ENCODE assay signal across 13 cellular contexts in the genomic region with DNA sequence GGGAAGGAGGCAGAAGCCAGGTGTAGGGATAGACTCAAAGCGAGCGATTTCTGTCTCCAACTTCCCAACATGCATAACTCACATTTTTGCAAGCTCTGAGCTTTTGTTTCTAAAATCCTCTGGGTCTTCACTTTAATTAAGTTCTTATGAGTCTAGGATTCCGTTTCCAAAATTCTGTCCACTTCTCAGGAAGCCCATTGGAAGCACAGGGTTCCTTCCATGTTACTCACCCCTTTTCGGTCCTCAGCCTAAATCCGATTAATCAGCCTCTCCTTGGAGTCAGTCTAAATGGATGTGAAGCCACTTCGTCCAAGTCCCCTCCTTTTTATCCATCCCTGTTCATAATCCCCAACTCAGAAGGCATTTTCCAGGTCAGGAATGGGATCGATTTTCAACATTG. TPM values are rescaled to one million over a fixed set of nuclear protein-coding genes. Genes with fewer than 3 reads are reported as not detected.
DNase-seq lines count a peak whose midpoint lies in the region; ATAC-seq and TF ChIP-seq lines count a peak whose summit lies in the region.
"Had no signal": no experiment of that assay in that cellular context is flagged by ENCODE, and none has a peak within 500 bp of the region (broad histone marks: within the 10 kb centered on the region; RNA-seq: fewer than 3 reads in every experiment).

No MANE protein-coding gene starts in this region.

- H3K27me3 ChIP-seq in BLaER1 = peaks cover 28% of the 10 kb centered on the region
- no peaks in the 10 kb centered on the region for H3K27me3 ChIP-seq in body of pancreas
- H3K27me3 ChIP-seq in left lung = no peaks in the 10 kb centered on the region
- H3K27me3 ChIP-seq in sigmoid colon = no peaks in the 10 kb centered on the region

- DNase-seq in body of pancreas = no peak
- DNase-seq in left lung = no peak
- no peak for DNase-seq in sigmoid colon
- DNase-seq in T-helper 2 cell = no peak
- DNase-seq in NCI-H1930 (lab: John Stamatoyannopoulos, UW) = no peak
- no peak for DNase-seq in HFFc6
- DNase-seq: effector CD8-positive, alpha-beta T cell; HCEC 1CT; hippocampal formation; NCI-H1092; NCI-H524 had no signal

- TF ChIP-seq CTCF in body of pancreas (IDR thresholded peaks at IDR 0.05) (no peak), left lung (IDR thresholded peaks at IDR 0.05) (no peak), sigmoid colon (IDR thresholded peaks at IDR 0.05) (no peak), HFFc6 (IDR thresholded peaks at IDR 0.05) (no peak)

- H3K27ac Mint-ChIP-seq in HFFc6 = no peak overlapping the region

- H3K36me3 Mint-ChIP-seq in HFFc6 (ENCODE audit: low read depth) = peaks cover 13% of the 10 kb centered on the region

- H4K20me1 ChIP-seq in BLaER1 = peaks cover 14% of the 10 kb centered on the region; the same call in 1 of the 2 replicates

- TF ChIP-seq POLR2A in body of pancreas (IDR thresholded peaks at IDR 0.05) (no peak), sigmoid colon (IDR thresholded peaks at IDR 0.05) (no peak)

- peaks cover 11% of the 10 kb centered on the region for H3K27me3 Mint-ChIP-seq in HFFc6 (ENCODE audit: insufficient read depth)

- peaks cover 25% of the 10 kb centered on the region for H3K36me3 ChIP-seq in BLaER1
- H3K36me3 ChIP-seq in body of pancreas (replicated peaks in 1 of 2; ENCODE audit: insufficient read depth in 1 of 2, low read depth in 2 of 2) = no peaks in the 10 kb centered on the region
- H3K36me3 ChIP-seq in left lung = peaks cover 0 to 38% of the 10 kb centered on the region in 2 donors
- peaks cover 0 to 12% (median 2%) of the 10 kb centered on the region in 4 donors for H3K36me3 ChIP-seq in sigmoid colon

- H3K27ac ChIP-seq in BLaER1 (no peak overlapping the region), body of pancreas (peak overlapping the region in 3 of 4 donors; percentile 49 to 62 (median 59)), left lung (peak overlapping the region; percentile 81 to 84), sigmoid colon (peak overlapping the region; percentile 71 to 83 (median 78))

- H3K4me1 Mint-ChIP-seq in HFFc6 (ENCODE audit: low read depth) = peaks cover 39% of the 10 kb centered on the region

- ATAC-seq in body of pancreas = no peak
- no peak for ATAC-seq in left lung
- ATAC-seq in GM18868 (IDR thresholded peaks at IDR 0.05; ENCODE audit: unreplicated experiment) = no peak

- peaks cover 37% of the 10 kb centered on the region for H3K4me1 ChIP-seq in BLaER1
- H3K4me1 ChIP-seq in body of pancreas = peaks cover 36% of the 10 kb centered on the region
- H3K4me1 ChIP-seq in left lung = peaks cover 27 to 84% of the 10 kb centered on the region in 2 donors
- peaks cover 0 to 55% (median 39%) of the 10 kb centered on the region in 4 donors for H3K4me1 ChIP-seq in sigmoid colon

- H3K9ac ChIP-seq in BLaER1 = no peak overlapping the region

- WGBS in body of pancreas, 2 donors = 82 to 84% methylated on average over 7 of the region's 7 CpGs
- WGBS in sigmoid colon, 2 donors = 86 to 88% methylated on average over 7 of the region's 7 CpGs

- TF ChIP-seq EP300 in sigmoid colon (IDR thresholded peaks at IDR 0.05) = no peak

- no peak overlapping the region for H3K4me3 Mint-ChIP-seq in HFFc6

- no peaks in the 10 kb centered on the region for H3K9me3 ChIP-seq in BLaER1
- no peaks in the 10 kb centered on the region for H3K9me3 ChIP-seq in body of pancreas
- no peaks in the 10 kb centered on the region for H3K9me3 ChIP-seq in left lung
- no peaks in the 10 kb centered on the region for H3K9me3 ChIP-seq in sigmoid colon

- H3K9me3 Mint-ChIP-seq in HFFc6 = no peaks in the 10 kb centered on the region

- no peak overlapping the region for H3K4me3 ChIP-seq in BLaER1
- no peak overlapping the region for H3K4me3 ChIP-seq in body of pancreas
- peak overlapping the region; percentile 61 for H3K4me3 ChIP-seq in left lung
- H3K4me3 ChIP-seq in sigmoid colon = peak overlapping the region; percentile 58 to 72 (median 66)

- intact Hi-C loops in body of pancreas (cut with DNase I) = no loop called here
- intact Hi-C loops in left lung (cut with DNase I) = no loop called here
- intact Hi-C loops in sigmoid colon (cut with DNase I) = no loop called here

- peak overlapping the region; percentile 99 for H3K4me2 ChIP-seq in BLaER1

RNA-seq across cellular contexts. Expression of a gene that starts 1.4 kb away (rescaled TPM):
- 1,000 to 10,000 TPM in 1 of 2 donors, 100 to 1,000 TPM in 1; 686 to 1,482 TPM for total RNA-seq in body of pancreas
- 100 to 1,000 TPM; 391 to 424 TPM for total RNA-seq in left lung
- 1,000 to 10,000 TPM in 2 of 4 donors, 100 to 1,000 TPM in 2; 616 to 2,079 (median 918) TPM for total RNA-seq in sigmoid colon
- 1,000 to 10,000 TPM in 1 of 3 donors, 100 to 1,000 TPM in 1, 10 to 100 TPM in 1; 85.1 to 1,326 (median 302) TPM for polyA plus RNA-seq in sigmoid colon
- total RNA-seq in HFFc6 (2021; fragmentation: NEBNext Ultra II Directional; extraction: Animal tissue kit (Norgen Biotek cat#: 25700)) = 1 to 10 TPM in 1 of 6 experiments, under 1 TPM in 5; 0.66 to 1.2 (median 0.77) TPM

RNA-seq across cellular contexts. Expression of a gene that starts 59.1 kb away (rescaled TPM):
- total RNA-seq in body of pancreas (100 to 1,000 TPM in 1 of 2 donors, 10 to 100 TPM in 1; 89.3 to 111 TPM), left lung (100 to 1,000 TPM; 111 to 133 TPM), sigmoid colon (10 to 100 TPM; 55.1 to 73.1 (median 62.8) TPM)
- 100 to 1,000 TPM; 153 to 210 (median 195) TPM for polyA plus RNA-seq in sigmoid colon
- 100 to 1,000 TPM in 1 of 6 experiments, 10 to 100 TPM in 5; 81.5 to 105 (median 89.5) TPM for total RNA-seq in HFFc6 (2021; fragmentation: NEBNext Ultra II Directional; extraction: Animal tissue kit (Norgen Biotek cat#: 25700))

Comparison
In these comparisons a context has a peak if more than half of its experiments do, and no peak if none do; other contexts are left out.
1. H3K4me3 ChIP-seq: peak in left lung (2 of 2) and sigmoid colon (4 of 4); none in BLaER1 (single experiment) and body of pancreas (0 of 2).
2. RNA of a gene that starts 1.4 kb away (total RNA-seq): 686 to 1,482 TPM in body of pancreas, 616 to 2,079 TPM in sigmoid colon and 391 to 424 TPM in left lung; 0.66 to 1.2 TPM in HFFc6; every median in the first group is over 100 times any median in the second.